Comparison of ENCODE assay signal across 12 cellular contexts in genomic region chr3:77081240-77081661, GRCh38. TPM values are rescaled to one million over a fixed set of nuclear protein-coding genes. Genes with fewer than 3 reads are reported as not detected.
A peak's percentile ranks its signal among the peaks of the same experiment; 100 is the strongest.
DNase-seq lines count a peak whose midpoint lies in the region; ATAC-seq, FAIRE-seq and TF ChIP-seq lines count a peak whose summit lies in the region.
"Had no signal": no experiment of that assay in that cellular context is flagged by ENCODE, and none has a peak within 500 bp of the region (broad histone marks: within the 10 kb centered on the region; RNA-seq: fewer than 3 reads in every experiment).

No MANE protein-coding gene starts in this region.

- no peak overlapping the region for H3K27ac ChIP-seq in GM23248
- H3K27ac ChIP-seq: gastrocnemius medialis had no signal

- peaks cover 15% of the 10 kb centered on the region for H3K9me3 Mint-ChIP-seq in activated T-helper 17 cell treated with anti-CD3 and anti-CD28 coated beads, Interleukin-2, amount 50 U/mL, for 72 hours

- no peak for FAIRE-seq in D721Med (lab: Jason Lieb, UNC)

- H3K4me1 ChIP-seq in GM23248 (ENCODE audit: insufficient read depth) (no peaks in the 10 kb centered on the region), mucosa of descending colon (ENCODE audit: low read depth) (no peaks in the 10 kb centered on the region)
- H3K4me1 ChIP-seq: gastrocnemius medialis had no signal

- no peak overlapping the region for H3K27ac Mint-ChIP-seq in activated T-helper 17 cell treated with anti-CD3 and anti-CD28 coated beads, Interleukin-2, amount 50 U/mL, for 72 hours
- H3K27ac Mint-ChIP-seq: stimulated activated effector memory CD8-positive, alpha-beta T cell treated with anti-CD3 and anti-CD28 coated beads, Interleukin-12 subunit alpha, Interleukin-12 subunit beta, amount 100 ng/mL, for 72 hours had no signal

- in situ Hi-C loops in GM23248 (cut with MboI) = no loop called here

- no peaks in the 10 kb centered on the region for H3F3A ChIP-seq in GM23248 (ENCODE audit: insufficient read depth)

- no peaks in the 10 kb centered on the region for H3K27me3 Mint-ChIP-seq in activated T-helper 17 cell treated with anti-CD3 and anti-CD28 coated beads, Interleukin-2, amount 50 U/mL, for 72 hours
- H3K27me3 Mint-ChIP-seq: progenitor cell of endocrine pancreas had no signal

- H3K27me3 ChIP-seq in GM23248 (replicated peaks; ENCODE audit: insufficient read depth) = no peaks in the 10 kb centered on the region
- H3K27me3 ChIP-seq: gastrocnemius medialis had no signal

- ATAC-seq in mucosa of descending colon (peak; percentile 30), GM18868 (IDR thresholded peaks at IDR 0.05; ENCODE audit: unreplicated experiment) (no peak)
- no peak for ATAC-seq in activated T-helper 17 cell treated with anti-CD3 and anti-CD28 coated beads, Interleukin-2, amount 50 U/mL, for 72 hours (replicated peaks)
- ATAC-seq: gastrocnemius medialis; stimulated activated effector memory CD8-positive, alpha-beta T cell treated with anti-CD3 and anti-CD28 coated beads, Interleukin-12 subunit alpha, Interleukin-12 subunit beta, amount 100 ng/mL, for 72 hours had no signal

- no peaks in the 10 kb centered on the region for H3K36me3 ChIP-seq in GM23248 (ENCODE audit: low read depth)
- no peaks in the 10 kb centered on the region for H3K36me3 ChIP-seq in mucosa of descending colon (ENCODE audit: low read depth)
- H3K36me3 ChIP-seq: gastrocnemius medialis had no signal

- no peaks in the 10 kb centered on the region for H3K9me2 ChIP-seq in GM23248 (ENCODE audit: insufficient read depth)

- H3K9me3 ChIP-seq in GM23248 (ENCODE audit: low read depth) (no peaks in the 10 kb centered on the region), mucosa of descending colon (no peaks in the 10 kb centered on the region)
- H3K9me3 ChIP-seq: gastrocnemius medialis had no signal

- H3K9ac ChIP-seq in GM23248 = no peak overlapping the region

- no peaks in the 10 kb centered on the region for H4K20me1 ChIP-seq in GM23248 (ENCODE audit: insufficient read depth)

- H3K4me3 ChIP-seq in GM23248 (no peak overlapping the region), choroid plexus epithelial cell (ENCODE audit: low read depth, low read length) (no peak overlapping the region), mucosa of descending colon (no peak overlapping the region)
- H3K4me3 ChIP-seq: gastrocnemius medialis had no signal

- H3K36me3 Mint-ChIP-seq in activated T-helper 17 cell treated with anti-CD3 and anti-CD28 coated beads, Interleukin-2, amount 50 U/mL, for 72 hours (ENCODE audit: low read depth) = no peaks in the 10 kb centered on the region
- H3K36me3 Mint-ChIP-seq: stimulated activated effector memory CD8-positive, alpha-beta T cell treated with anti-CD3 and anti-CD28 coated beads, Interleukin-12 subunit alpha, Interleukin-12 subunit beta, amount 100 ng/mL, for 72 hours had no signal

- no peaks in the 10 kb centered on the region for H3K4me1 Mint-ChIP-seq in activated T-helper 17 cell treated with anti-CD3 and anti-CD28 coated beads, Interleukin-2, amount 50 U/mL, for 72 hours
- H3K4me1 Mint-ChIP-seq: stimulated activated effector memory CD8-positive, alpha-beta T cell treated with anti-CD3 and anti-CD28 coated beads, Interleukin-12 subunit alpha, Interleukin-12 subunit beta, amount 100 ng/mL, for 72 hours had no signal

- DNase-seq in GM23248 (peak; percentile 25), NCI-H2171 (lab: John Stamatoyannopoulos, UW) (peak; percentile 43), choroid plexus epithelial cell (ENCODE audit: low read depth) (peak; percentile 82), mucosa of descending colon (peak in 1 of 3 donors; percentile 33), GOT3 (lab: John Stamatoyannopoulos, UW) (no peak), D721Med (ENCODE audit: insufficient read length, low spot score) (no peak)
- DNase-seq: gastrocnemius medialis, GDM1 had no signal

- no peaks in the 10 kb centered on the region for H3K79me2 ChIP-seq in GM23248 (ENCODE audit: insufficient read depth)

- no peak overlapping the region for H3K4me3 Mint-ChIP-seq in activated T-helper 17 cell treated with anti-CD3 and anti-CD28 coated beads, Interleukin-2, amount 50 U/mL, for 72 hours
- H3K4me3 Mint-ChIP-seq: stimulated activated effector memory CD8-positive, alpha-beta T cell treated with anti-CD3 and anti-CD28 coated beads, Interleukin-12 subunit alpha, Interleukin-12 subunit beta, amount 100 ng/mL, for 72 hours had no signal

- H2AFZ ChIP-seq in GM23248 = no peak overlapping the region

- intact Hi-C loops in mucosa of descending colon (cut with DNase I, micrococcal nuclease) = no loop called here

- TF ChIP-seq CTCF in choroid plexus epithelial cell (conservative IDR thresholded peaks at IDR 0.05; ENCODE audit: low read depth, low read length) = no peak
- TF ChIP-seq CTCF in mucosa of descending colon (IDR thresholded peaks at IDR 0.05) = no peak
- no peak for TF ChIP-seq CTCF in D721Med (IDR thresholded peaks at IDR 0.05; ENCODE audit: insufficient read depth, missing control alignments)

- 3% methylated on average over 3 of the region's 3 CpGs for whole genome bisulfite sequencing in GM23248 (ENCODE audit: low coverage in 1 of 2, low lambda C conversion rate in 2 of 2, missing lambda C conversion rate in 2 of 2), 2 experiments

- H3K4me2 ChIP-seq in GM23248 (ENCODE audit: unreplicated experiment) = no peak overlapping the region

RNA-seq across cellular contexts. Expression of gene ROBO2, which starts 41.4 kb away (rescaled TPM):
- under 0.01 TPM in 1 of 2 replicates, not detected in the other for total RNA-seq in GM23248 (2014; rRNA removed; shearing (Covaris generic))
- polyA plus RNA-seq in GM23248 (2016; fragmentation: Nextera tagmentation; extraction: Ambion mirVana) = 0.05 TPM in 1 of 2 replicates, not detected in the other
- 1 to 10 TPM; 1.3 to 2.1 (median 1.4) TPM for total RNA-seq in mucosa of descending colon
- total RNA-seq in activated T-helper 17 cell treated with anti-CD3 and anti-CD28 coated beads, Interleukin-2, amount 50 U/mL, for 72 hours = not detected

Comparison
In these comparisons a context has a peak if more than half of its experiments do, and no peak if none do; other contexts are left out.
1. DNase-seq: peak in GM23248 (single experiment), NCI-H2171 (single experiment) and choroid plexus epithelial cell (single experiment); none in GOT3 (single experiment) and D721Med (single experiment).